ENCODE assay signal across 12 cellular contexts in genomic region chr19:6527893-6528543, GRCh38. TPM values are rescaled to one million over a fixed set of nuclear protein-coding genes. Genes with fewer than 3 reads are reported as not detected.
DNase-seq lines count a peak whose midpoint lies in the region; ATAC-seq, FAIRE-seq and TF ChIP-seq lines count a peak whose summit lies in the region.
"Had no signal": no experiment of that assay in that cellular context is flagged by ENCODE, and none has a peak within 500 bp of the region (broad histone marks: within the 10 kb centered on the region; RNA-seq: fewer than 3 reads in every experiment).

No MANE protein-coding gene starts in this region.

- H3K27ac Mint-ChIP-seq in Calu3 (ENCODE audit: unreplicated experiment) = peak overlapping the region; percentile 37
- H3K27ac Mint-ChIP-seq: CD4-positive, alpha-beta T cell had no signal

- peaks cover 30% of the 10 kb centered on the region for H3K4me1 Mint-ChIP-seq in Calu3 (ENCODE audit: low read depth, unreplicated experiment)

- H3K4me2 ChIP-seq in OCI-LY3 (ENCODE audit: low read length) = peak overlapping the region; percentile 97

- H3K9me3 Mint-ChIP-seq in Calu3 (ENCODE audit: low read depth, unreplicated experiment) = no peaks in the 10 kb centered on the region
- H3K9me3 Mint-ChIP-seq: CD4-positive, alpha-beta T cell had no signal

- peak overlapping the region; percentile 99 for H3K9ac ChIP-seq in OCI-LY3 (ENCODE audit: low read length)

- CTCF ChIA-PET in Calu3 (lab: Charles Lee) = no interaction called here

- H3K27me3 ChIP-seq in OCI-LY3 (ENCODE audit: low read depth, low read length) = no peaks in the 10 kb centered on the region

- ATAC-seq in HG02973 (IDR thresholded peaks at IDR 0.05; ENCODE audit: unreplicated experiment) = peak; percentile 43
- ATAC-seq in left ventricle myocardium superior = no peak

- H3K27ac ChIP-seq in OCI-LY3 (ENCODE audit: low read length) = peak overlapping the region; percentile 96

- BruUV-seq in Calu3 (replicated peaks; lab: Mats Ljungman, UMichigan) = no TSS peak

- no peak overlapping the region for H3K4me3 Mint-ChIP-seq in Calu3 (ENCODE audit: low read depth, unreplicated experiment)
- H3K4me3 Mint-ChIP-seq: CD4-positive, alpha-beta T cell had no signal

- H3K36me3 ChIP-seq in OCI-LY3 (replicated peaks; ENCODE audit: low read depth, low read length) = peaks cover 20% of the 10 kb centered on the region

- H3K27me3 Mint-ChIP-seq in Calu3 (ENCODE audit: unreplicated experiment) = peaks cover 41% of the 10 kb centered on the region

- peak overlapping the region; percentile 99 for H3K4me3 ChIP-seq in OCI-LY3 (ENCODE audit: low read length)

- H3K9me3 ChIP-seq in OCI-LY3 (ENCODE audit: insufficient read depth, low read length) = no peaks in the 10 kb centered on the region

- peaks cover 18% of the 10 kb centered on the region for H4K20me1 ChIP-seq in OCI-LY3 (ENCODE audit: insufficient read depth, low read length)

- H3K79me2 ChIP-seq in OCI-LY3 (ENCODE audit: low read length) = peaks cover 35% of the 10 kb centered on the region

- peak; percentile 95 for FAIRE-seq in GM19239 (lab: Jason Lieb, UNC)

- no peak for TF ChIP-seq CTCF in Calu3 (IDR thresholded peaks at IDR 0.05; ENCODE audit: unreplicated experiment)
- no peak for TF ChIP-seq CTCF in OCI-LY3 (IDR thresholded peaks at IDR 0.05; ENCODE audit: low read depth, low read length)

- H3K36me3 Mint-ChIP-seq in Calu3 (ENCODE audit: insufficient read depth, unreplicated experiment) = peaks cover 18% of the 10 kb centered on the region

- no peak for DNase-seq in Calu3
- peak; percentile 69 for DNase-seq in GM19239 (ENCODE audit: insufficient read length, low spot score)
- no peak for DNase-seq in NCI-H2029 (lab: John Stamatoyannopoulos, UW)
- no peak for DNase-seq in effector CD8-positive, alpha-beta T cell (lab: John Stamatoyannopoulos, UW)
- no peak for DNase-seq in DMS79 treated with DMSO at 0.1 percent for 48 hours (lab: John Stamatoyannopoulos, UW)
- DNase-seq in left ventricle myocardium superior = no peak
- DNase-seq: activated CD4-positive, alpha-beta T cell treated with anti-CD3 and anti-CD28 coated beads, Interleukin-2, amount 50 U/mL, for 48 hours; CD4-positive, alpha-beta T cell; NCI-H748 treated with DMSO at 0.1 percent for 48 hours had no signal

- peaks cover 43% of the 10 kb centered on the region for H3K4me1 ChIP-seq in OCI-LY3 (ENCODE audit: low read length)

- intact Hi-C loops in Calu3 (cut with micrococcal nuclease; ENCODE audit: unreplicated experiment) (no loop called here), left ventricle myocardium superior (cut with micrococcal nuclease) (no loop called here)

- H2AFZ ChIP-seq in OCI-LY3 (ENCODE audit: low read depth, low read length) = peak overlapping the region; percentile 49

RNA-seq across cellular contexts. Expression of gene TNFSF9, which starts 2.8 kb away (rescaled TPM):
- total RNA-seq in Calu3 (2022) = 0.92 and 1.6 TPM in 2 replicates
- 1.0 TPM for total RNA-seq in left ventricle myocardium superior

RNA-seq across cellular contexts. Expression of gene TUBB4A, which starts 25.9 kb away (rescaled TPM):
- total RNA-seq in Calu3 (2022) (1.4 and 1.5 TPM in 2 replicates), left ventricle myocardium superior (2.8 TPM)

RNA-seq across cellular contexts. Expression of gene DENND1C, which starts 46.4 kb away (rescaled TPM):
- total RNA-seq in Calu3 (2022) (not detected in 2 replicates), left ventricle myocardium superior (0.87 TPM)
- total RNA-seq: chondrocyte had no signal
